Comparison of ENCODE assay signal across 1 cellular context in the genomic region with DNA sequence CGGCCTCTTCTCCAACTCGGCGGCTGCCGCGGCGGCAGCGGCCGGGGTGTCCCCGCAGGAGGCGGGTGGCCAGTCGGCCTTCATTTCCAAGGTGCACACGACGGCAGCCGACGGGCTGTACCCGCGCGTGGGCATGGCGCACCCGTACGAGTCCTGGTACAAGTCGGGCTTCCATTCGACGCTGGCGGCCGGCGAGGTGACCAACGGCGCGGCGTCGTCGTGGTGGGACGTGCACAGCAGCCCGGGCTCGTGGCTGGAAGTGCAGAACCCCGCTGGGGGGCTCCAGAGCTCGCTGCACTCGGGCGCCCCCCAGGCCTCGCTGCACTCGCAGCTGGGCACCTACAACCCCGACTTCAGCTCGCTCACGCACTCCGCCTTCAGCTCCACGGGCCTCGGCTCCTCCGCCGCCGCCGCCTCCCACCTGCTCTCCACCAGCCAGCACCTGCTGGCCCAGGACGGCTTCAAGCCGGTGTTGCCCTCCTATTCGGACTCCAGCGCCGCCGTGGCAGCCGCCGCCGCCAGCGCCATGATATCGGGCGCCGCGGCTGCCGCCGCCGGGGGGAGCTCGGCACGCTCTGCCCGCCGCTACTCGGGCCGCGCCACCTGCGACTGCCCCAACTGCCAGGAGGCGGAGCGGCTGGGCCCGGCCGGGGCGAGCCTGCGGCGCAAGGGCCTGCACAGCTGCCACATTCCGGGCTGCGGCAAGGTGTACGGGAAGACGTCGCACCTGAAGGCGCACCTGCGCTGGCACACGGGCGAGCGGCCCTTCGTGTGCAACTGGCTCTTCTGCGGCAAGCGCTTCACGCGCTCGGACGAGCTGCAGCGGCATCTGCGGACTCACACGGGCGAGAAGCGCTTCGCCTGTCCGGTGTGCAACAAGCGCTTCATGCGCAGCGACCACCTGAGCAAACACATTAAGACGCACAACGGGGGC.
A peak's percentile ranks its signal among the peaks of the same experiment; 100 is the strongest.
TF ChIP-seq lines count a peak whose summit lies in the region.

No MANE protein-coding gene starts in this region.

TF ChIP-seq in K562, 482 proteins besides CTCF, POLR2A, EP300 and RAD21 (continued from another document and continues in another):
- TF ChIP-seq, protein P1, sequence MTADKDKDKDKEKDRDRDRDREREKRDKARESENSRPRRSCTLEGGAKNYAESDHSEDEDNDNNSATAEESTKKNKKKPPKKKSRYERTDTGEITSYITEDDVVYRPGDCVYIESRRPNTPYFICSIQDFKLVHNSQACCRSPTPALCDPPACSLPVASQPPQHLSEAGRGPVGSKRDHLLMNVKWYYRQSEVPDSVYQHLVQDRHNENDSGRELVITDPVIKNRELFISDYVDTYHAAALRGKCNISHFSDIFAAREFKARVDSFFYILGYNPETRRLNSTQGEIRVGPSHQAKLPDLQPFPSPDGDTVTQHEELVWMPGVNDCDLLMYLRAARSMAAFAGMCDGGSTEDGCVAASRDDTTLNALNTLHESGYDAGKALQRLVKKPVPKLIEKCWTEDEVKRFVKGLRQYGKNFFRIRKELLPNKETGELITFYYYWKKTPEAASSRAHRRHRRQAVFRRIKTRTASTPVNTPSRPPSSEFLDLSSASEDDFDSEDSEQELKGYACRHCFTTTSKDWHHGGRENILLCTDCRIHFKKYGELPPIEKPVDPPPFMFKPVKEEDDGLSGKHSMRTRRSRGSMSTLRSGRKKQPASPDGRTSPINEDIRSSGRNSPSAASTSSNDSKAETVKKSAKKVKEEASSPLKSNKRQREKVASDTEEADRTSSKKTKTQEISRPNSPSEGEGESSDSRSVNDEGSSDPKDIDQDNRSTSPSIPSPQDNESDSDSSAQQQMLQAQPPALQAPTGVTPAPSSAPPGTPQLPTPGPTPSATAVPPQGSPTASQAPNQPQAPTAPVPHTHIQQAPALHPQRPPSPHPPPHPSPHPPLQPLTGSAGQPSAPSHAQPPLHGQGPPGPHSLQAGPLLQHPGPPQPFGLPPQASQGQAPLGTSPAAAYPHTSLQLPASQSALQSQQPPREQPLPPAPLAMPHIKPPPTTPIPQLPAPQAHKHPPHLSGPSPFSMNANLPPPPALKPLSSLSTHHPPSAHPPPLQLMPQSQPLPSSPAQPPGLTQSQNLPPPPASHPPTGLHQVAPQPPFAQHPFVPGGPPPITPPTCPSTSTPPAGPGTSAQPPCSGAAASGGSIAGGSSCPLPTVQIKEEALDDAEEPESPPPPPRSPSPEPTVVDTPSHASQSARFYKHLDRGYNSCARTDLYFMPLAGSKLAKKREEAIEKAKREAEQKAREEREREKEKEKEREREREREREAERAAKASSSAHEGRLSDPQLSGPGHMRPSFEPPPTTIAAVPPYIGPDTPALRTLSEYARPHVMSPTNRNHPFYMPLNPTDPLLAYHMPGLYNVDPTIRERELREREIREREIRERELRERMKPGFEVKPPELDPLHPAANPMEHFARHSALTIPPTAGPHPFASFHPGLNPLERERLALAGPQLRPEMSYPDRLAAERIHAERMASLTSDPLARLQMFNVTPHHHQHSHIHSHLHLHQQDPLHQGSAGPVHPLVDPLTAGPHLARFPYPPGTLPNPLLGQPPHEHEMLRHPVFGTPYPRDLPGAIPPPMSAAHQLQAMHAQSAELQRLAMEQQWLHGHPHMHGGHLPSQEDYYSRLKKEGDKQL (CRISPR knock-in tag; IDR thresholded peaks at IDR 0.05; ENCODE audit: borderline replicate concordance), result no peak
- TF ChIP-seq HDAC1 (IDR thresholded peaks at IDR 0.05) (no peak), ATF1 (CRISPR knock-in tag; IDR thresholded peaks at IDR 0.05) (no peak), ATF1 (tag; IDR thresholded peaks at IDR 0.05) (peak; percentile 49), C11orf30 (IDR thresholded peaks at IDR 0.05; ENCODE audit: low read depth) (no peak), TCF7 (IDR thresholded peaks at IDR 0.05; ENCODE audit: borderline replicate concordance) (no peak), BHLHE40 (IDR thresholded peaks at IDR 0.05; ENCODE audit: low read length) (no peak), ETV5 (CRISPR knock-in tag; IDR thresholded peaks at IDR 0.05; ENCODE audit: low read depth) (no peak; the same call in 1 of the 2 replicates), HEY1 (CRISPR knock-in tag; IDR thresholded peaks at IDR 0.05; ENCODE audit: borderline replicate concordance) (no peak), E2F3 (CRISPR knock-in tag; IDR thresholded peaks at IDR 0.05) (no peak), ETV6 (IDR thresholded peaks at IDR 0.05; ENCODE audit: borderline replicate concordance in 1 of 2, low read depth in 2 of 2, low read length in 1 of 2) (no peak), ETV6 (CRISPR knock-in tag; IDR thresholded peaks at IDR 0.05; ENCODE audit: borderline replicate concordance) (peak; percentile 96; the same call in 1 of the 2 replicates), RBM22 (IDR thresholded peaks at IDR 0.05; ENCODE audit: low read depth, low read length, poor library complexity, severe bottlenecking) (no peak), PPARD (CRISPR knock-in tag; IDR thresholded peaks at IDR 0.05) (no peak), STAT5B (CRISPR knock-in tag; IDR thresholded peaks at IDR 0.05) (no peak), NONO (IDR thresholded peaks at IDR 0.05; ENCODE audit: low read depth in 2 of 2, low read length in 1 of 2) (peak in 1 of 2 experiments; percentile 40; a peak in 2 of 4 replicates), SAP30 (IDR thresholded peaks at IDR 0.05; ENCODE audit: borderline replicate concordance, insufficient read depth, low read depth, low read length, poor library complexity, severe bottlenecking) (peak; percentile 37), SAFB (IDR thresholded peaks at IDR 0.05; ENCODE audit: borderline replicate concordance, low read depth, low read length) (no peak)
- TF ChIP-seq, protein P2, sequence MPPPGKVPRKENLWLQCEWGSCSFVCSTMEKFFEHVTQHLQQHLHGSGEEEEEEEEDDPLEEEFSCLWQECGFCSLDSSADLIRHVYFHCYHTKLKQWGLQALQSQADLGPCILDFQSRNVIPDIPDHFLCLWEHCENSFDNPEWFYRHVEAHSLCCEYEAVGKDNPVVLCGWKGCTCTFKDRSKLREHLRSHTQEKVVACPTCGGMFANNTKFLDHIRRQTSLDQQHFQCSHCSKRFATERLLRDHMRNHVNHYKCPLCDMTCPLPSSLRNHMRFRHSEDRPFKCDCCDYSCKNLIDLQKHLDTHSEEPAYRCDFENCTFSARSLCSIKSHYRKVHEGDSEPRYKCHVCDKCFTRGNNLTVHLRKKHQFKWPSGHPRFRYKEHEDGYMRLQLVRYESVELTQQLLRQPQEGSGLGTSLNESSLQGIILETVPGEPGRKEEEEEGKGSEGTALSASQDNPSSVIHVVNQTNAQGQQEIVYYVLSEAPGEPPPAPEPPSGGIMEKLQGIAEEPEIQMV (tag; conservative IDR thresholded peaks at IDR 0.05; ENCODE audit: low read depth), result no peak
- TF ChIP-seq, protein P3, sequence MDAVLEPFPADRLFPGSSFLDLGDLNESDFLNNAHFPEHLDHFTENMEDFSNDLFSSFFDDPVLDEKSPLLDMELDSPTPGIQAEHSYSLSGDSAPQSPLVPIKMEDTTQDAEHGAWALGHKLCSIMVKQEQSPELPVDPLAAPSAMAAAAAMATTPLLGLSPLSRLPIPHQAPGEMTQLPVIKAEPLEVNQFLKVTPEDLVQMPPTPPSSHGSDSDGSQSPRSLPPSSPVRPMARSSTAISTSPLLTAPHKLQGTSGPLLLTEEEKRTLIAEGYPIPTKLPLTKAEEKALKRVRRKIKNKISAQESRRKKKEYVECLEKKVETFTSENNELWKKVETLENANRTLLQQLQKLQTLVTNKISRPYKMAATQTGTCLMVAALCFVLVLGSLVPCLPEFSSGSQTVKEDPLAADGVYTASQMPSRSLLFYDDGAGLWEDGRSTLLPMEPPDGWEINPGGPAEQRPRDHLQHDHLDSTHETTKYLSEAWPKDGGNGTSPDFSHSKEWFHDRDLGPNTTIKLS (IDR thresholded peaks at IDR 0.05; ENCODE audit: borderline replicate concordance, low read depth), result peak; percentile 84
- TF ChIP-seq, protein P4, sequence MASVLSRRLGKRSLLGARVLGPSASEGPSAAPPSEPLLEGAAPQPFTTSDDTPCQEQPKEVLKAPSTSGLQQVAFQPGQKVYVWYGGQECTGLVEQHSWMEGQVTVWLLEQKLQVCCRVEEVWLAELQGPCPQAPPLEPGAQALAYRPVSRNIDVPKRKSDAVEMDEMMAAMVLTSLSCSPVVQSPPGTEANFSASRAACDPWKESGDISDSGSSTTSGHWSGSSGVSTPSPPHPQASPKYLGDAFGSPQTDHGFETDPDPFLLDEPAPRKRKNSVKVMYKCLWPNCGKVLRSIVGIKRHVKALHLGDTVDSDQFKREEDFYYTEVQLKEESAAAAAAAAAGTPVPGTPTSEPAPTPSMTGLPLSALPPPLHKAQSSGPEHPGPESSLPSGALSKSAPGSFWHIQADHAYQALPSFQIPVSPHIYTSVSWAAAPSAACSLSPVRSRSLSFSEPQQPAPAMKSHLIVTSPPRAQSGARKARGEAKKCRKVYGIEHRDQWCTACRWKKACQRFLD (CRISPR knock-in tag; IDR thresholded peaks at IDR 0.05), result no peak
- TF ChIP-seq, protein P5, sequence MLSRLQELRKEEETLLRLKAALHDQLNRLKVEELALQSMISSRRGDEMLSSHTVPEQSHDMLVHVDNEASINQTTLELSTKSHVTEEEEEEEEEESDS (CRISPR knock-in tag; IDR thresholded peaks at IDR 0.05), result no peak
- TF ChIP-seq, protein P6, sequence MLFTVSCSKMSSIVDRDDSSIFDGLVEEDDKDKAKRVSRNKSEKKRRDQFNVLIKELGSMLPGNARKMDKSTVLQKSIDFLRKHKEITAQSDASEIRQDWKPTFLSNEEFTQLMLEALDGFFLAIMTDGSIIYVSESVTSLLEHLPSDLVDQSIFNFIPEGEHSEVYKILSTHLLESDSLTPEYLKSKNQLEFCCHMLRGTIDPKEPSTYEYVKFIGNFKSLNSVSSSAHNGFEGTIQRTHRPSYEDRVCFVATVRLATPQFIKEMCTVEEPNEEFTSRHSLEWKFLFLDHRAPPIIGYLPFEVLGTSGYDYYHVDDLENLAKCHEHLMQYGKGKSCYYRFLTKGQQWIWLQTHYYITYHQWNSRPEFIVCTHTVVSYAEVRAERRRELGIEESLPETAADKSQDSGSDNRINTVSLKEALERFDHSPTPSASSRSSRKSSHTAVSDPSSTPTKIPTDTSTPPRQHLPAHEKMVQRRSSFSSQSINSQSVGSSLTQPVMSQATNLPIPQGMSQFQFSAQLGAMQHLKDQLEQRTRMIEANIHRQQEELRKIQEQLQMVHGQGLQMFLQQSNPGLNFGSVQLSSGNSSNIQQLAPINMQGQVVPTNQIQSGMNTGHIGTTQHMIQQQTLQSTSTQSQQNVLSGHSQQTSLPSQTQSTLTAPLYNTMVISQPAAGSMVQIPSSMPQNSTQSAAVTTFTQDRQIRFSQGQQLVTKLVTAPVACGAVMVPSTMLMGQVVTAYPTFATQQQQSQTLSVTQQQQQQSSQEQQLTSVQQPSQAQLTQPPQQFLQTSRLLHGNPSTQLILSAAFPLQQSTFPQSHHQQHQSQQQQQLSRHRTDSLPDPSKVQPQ (CRISPR knock-in tag; IDR thresholded peaks at IDR 0.05; ENCODE audit: borderline replicate concordance), result no peak
- TF ChIP-seq, protein P7, sequence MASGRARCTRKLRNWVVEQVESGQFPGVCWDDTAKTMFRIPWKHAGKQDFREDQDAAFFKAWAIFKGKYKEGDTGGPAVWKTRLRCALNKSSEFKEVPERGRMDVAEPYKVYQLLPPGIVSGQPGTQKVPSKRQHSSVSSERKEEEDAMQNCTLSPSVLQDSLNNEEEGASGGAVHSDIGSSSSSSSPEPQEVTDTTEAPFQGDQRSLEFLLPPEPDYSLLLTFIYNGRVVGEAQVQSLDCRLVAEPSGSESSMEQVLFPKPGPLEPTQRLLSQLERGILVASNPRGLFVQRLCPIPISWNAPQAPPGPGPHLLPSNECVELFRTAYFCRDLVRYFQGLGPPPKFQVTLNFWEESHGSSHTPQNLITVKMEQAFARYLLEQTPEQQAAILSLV (tag; IDR thresholded peaks at IDR 0.05), result no peak
- TF ChIP-seq, protein P8, sequence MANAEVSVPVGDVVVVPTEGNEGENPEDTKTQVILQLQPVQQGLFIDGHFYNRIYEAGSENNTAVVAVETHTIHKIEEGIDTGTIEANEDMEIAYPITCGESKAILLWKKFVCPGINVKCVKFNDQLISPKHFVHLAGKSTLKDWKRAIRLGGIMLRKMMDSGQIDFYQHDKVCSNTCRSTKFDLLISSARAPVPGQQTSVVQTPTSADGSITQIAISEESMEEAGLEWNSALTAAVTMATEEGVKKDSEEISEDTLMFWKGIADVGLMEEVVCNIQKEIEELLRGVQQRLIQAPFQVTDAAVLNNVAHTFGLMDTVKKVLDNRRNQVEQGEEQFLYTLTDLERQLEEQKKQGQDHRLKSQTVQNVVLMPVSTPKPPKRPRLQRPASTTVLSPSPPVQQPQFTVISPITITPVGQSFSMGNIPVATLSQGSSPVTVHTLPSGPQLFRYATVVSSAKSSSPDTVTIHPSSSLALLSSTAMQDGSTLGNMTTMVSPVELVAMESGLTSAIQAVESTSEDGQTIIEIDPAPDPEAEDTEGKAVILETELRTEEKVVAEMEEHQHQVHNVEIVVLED (CRISPR knock-in tag; IDR thresholded peaks at IDR 0.05), result no peak
- TF ChIP-seq, protein P9, sequence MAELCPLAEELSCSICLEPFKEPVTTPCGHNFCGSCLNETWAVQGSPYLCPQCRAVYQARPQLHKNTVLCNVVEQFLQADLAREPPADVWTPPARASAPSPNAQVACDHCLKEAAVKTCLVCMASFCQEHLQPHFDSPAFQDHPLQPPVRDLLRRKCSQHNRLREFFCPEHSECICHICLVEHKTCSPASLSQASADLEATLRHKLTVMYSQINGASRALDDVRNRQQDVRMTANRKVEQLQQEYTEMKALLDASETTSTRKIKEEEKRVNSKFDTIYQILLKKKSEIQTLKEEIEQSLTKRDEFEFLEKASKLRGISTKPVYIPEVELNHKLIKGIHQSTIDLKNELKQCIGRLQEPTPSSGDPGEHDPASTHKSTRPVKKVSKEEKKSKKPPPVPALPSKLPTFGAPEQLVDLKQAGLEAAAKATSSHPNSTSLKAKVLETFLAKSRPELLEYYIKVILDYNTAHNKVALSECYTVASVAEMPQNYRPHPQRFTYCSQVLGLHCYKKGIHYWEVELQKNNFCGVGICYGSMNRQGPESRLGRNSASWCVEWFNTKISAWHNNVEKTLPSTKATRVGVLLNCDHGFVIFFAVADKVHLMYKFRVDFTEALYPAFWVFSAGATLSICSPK (IDR thresholded peaks at IDR 0.05; ENCODE audit: borderline replicate concordance), result no peak
